In the genomic region with DNA sequence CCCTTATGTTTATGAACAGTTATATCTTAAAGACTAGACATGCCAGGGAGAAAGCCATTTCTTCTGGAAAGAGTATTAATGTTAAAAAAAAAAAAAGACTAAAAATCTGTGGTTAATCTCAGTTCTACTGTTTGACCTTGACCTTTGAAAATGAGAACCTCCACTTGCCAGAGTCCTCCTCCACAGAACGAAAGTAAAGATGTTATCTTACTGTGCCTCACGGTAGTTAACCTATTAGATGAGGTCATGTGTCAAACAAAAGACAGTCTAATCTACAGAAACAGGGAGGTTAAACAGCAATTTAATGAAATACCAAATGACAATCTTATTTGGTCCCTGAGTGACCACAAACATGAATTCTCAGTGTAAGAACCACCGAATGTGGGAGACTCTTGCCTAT, we compare ENCODE assay signal across 8 cellular contexts. TPM values are rescaled to one million over a fixed set of nuclear protein-coding genes. Genes with fewer than 3 reads are reported as not detected.
DNase-seq lines count a peak whose midpoint lies in the region; ATAC-seq, FAIRE-seq and TF ChIP-seq lines count a peak whose summit lies in the region.
"Had no signal": no experiment of that assay in that cellular context is flagged by ENCODE, and none has a peak within 500 bp of the region (broad histone marks: within the 10 kb centered on the region; RNA-seq: fewer than 3 reads in every experiment).

No MANE protein-coding gene starts in this region.

- H4K20me1 ChIP-seq in MM.1S (ENCODE audit: insufficient read depth, low read length) = no peaks in the 10 kb centered on the region

- peaks cover 16% of the 10 kb centered on the region for H3F3A ChIP-seq in MM.1S (ENCODE audit: insufficient read depth, low read length)

- no peaks in the 10 kb centered on the region for H3K79me2 ChIP-seq in MM.1S (ENCODE audit: low read length)

- peak overlapping the region; percentile 85 to 88 for H3K27ac Mint-ChIP-seq in natural killer cell

- peak overlapping the region; percentile 41; the same call in 1 of the 2 replicates for H3K4me3 ChIP-seq in MM.1S (ENCODE audit: low read length)
- no peak overlapping the region for H3K4me3 ChIP-seq in colonic mucosa

- TF ChIP-seq CTCF in MM.1S (IDR thresholded peaks at IDR 0.05; ENCODE audit: low read length) (no peak), natural killer cell (IDR thresholded peaks at IDR 0.05) (no peak), colonic mucosa (IDR thresholded peaks at IDR 0.05) (no peak)

- H3K27me3 ChIP-seq in MM.1S (replicated peaks; ENCODE audit: insufficient read depth, low read length) = no peaks in the 10 kb centered on the region
- H3K27me3 ChIP-seq in colonic mucosa = no peaks in the 10 kb centered on the region

- peaks cover 47 to 60% of the 10 kb centered on the region in 2 donors for H3K4me1 Mint-ChIP-seq in natural killer cell

- H3K4me2 ChIP-seq in MM.1S (ENCODE audit: low read depth, low read length) = peak overlapping the region; percentile 92

- H2AFZ ChIP-seq in MM.1S (ENCODE audit: low read length) = peak overlapping the region; percentile 99

- intact Hi-C loops in natural killer cell (cut with micrococcal nuclease) (no loop called here), colonic mucosa (cut with DNase I) (loop anchor here (10.0 kb wide), 1 partner anchor 408 kb away; a partner anchor contains a TSS)

- no peaks in the 10 kb centered on the region for H3K36me3 ChIP-seq in MM.1S (replicated peaks; ENCODE audit: insufficient read depth, low read length)
- H3K36me3 ChIP-seq in colonic mucosa = no peaks in the 10 kb centered on the region

- H3K9me3 ChIP-seq in MM.1S (replicated peaks; ENCODE audit: insufficient read depth, low read length) = no peaks in the 10 kb centered on the region
- no peaks in the 10 kb centered on the region for H3K9me3 ChIP-seq in colonic mucosa

- H3K9ac ChIP-seq in MM.1S (ENCODE audit: low read length) = peak overlapping the region; percentile 61
- H3K9ac ChIP-seq in colonic mucosa (ENCODE audit: low read depth in 2 of 2, low read length in 2 of 2) = no peak overlapping the region

- H3K9me2 ChIP-seq in MM.1S (replicated peaks; ENCODE audit: insufficient read depth, low read length) = no peaks in the 10 kb centered on the region

- H3K4me1 ChIP-seq in MM.1S (ENCODE audit: low read length) (peaks cover 23% of the 10 kb centered on the region), colonic mucosa (no peaks in the 10 kb centered on the region)

- H3K36me3 Mint-ChIP-seq in natural killer cell = no peaks in the 10 kb centered on the region

- H3K27me3 Mint-ChIP-seq in natural killer cell (ENCODE audit: low read depth in 2 of 2) = no peaks in the 10 kb centered on the region

- no peak for FAIRE-seq in RCC 7860 (lab: Jason Lieb, UNC)

- H3K27ac ChIP-seq in MM.1S (ENCODE audit: low read length) (peak overlapping the region; percentile 77), colonic mucosa (no peak overlapping the region)

- H3K4me3 Mint-ChIP-seq in natural killer cell = peak overlapping the region; percentile 68

- no peaks in the 10 kb centered on the region for H3K9me3 Mint-ChIP-seq in natural killer cell

- ATAC-seq in GM18909 (IDR thresholded peaks at IDR 0.05; ENCODE audit: poor library complexity, unreplicated experiment) (peak; percentile 69), HG02588 (IDR thresholded peaks at IDR 0.05; ENCODE audit: unreplicated experiment) (peak; percentile 71), natural killer cell (peak in 2 of 3 donors; percentile 28 to 49)

- DNase-seq in MM.1S = peak; percentile 78
- DNase-seq in natural killer cell = no peak
- DNase-seq in NCI-H1105 (lab: John Stamatoyannopoulos, UW) = no peak
- DNase-seq in RCC 7860 (ENCODE audit: low spot score) = no peak
- DNase-seq in colonic mucosa = no peak
- DNase-seq: activated CD4-positive, alpha-beta T cell treated with anti-CD3 and anti-CD28 coated beads for 1 hour had no signal

RNA-seq across cellular contexts. Expression of a gene that starts 51.2 kb away (rescaled TPM):
- under 1 TPM in 1 of 3 donors, not detected in 2; 0.10 TPM for total RNA-seq in natural killer cell
- not detected for total RNA-seq in colonic mucosa

RNA-seq across cellular contexts. Expression of a gene that starts 57.5 kb away (rescaled TPM):
- total RNA-seq in natural killer cell (10 to 100 TPM; 21.2 to 51.6 (median 42.2) TPM), colonic mucosa (under 1 TPM; 0.32 to 0.52 TPM)

Comparison
In these comparisons a context has a peak if more than half of its experiments do, and no peak if none do; other contexts are left out.
1. RNA of a gene that starts 57.5 kb away (total RNA-seq): 21.2 to 51.6 TPM in natural killer cell; 0.32 to 0.52 TPM in colonic mucosa; every median in the first group is over 10 times any median in the second.
2. Peak in every context shown above with its lines, with median percentiles within 50 percentile points of each other: ATAC-seq.